12 cellular contexts compared by ENCODE assay signal in genomic region chr10:127759276-127759675, GRCh38. TPM values are rescaled to one million over a fixed set of nuclear protein-coding genes. Genes with fewer than 3 reads are reported as not detected.
"Had no signal": no experiment of that assay in that cellular context is flagged by ENCODE, and none has a peak within 500 bp of the region (broad histone marks: within the 10 kb centered on the region; RNA-seq: fewer than 3 reads in every experiment).

No MANE protein-coding gene starts in this region.

- H3K9ac ChIP-seq: GM23248 had no signal

- ATAC-seq: GM23338, HCT116 had no signal

- H3K27ac Mint-ChIP-seq: GM23338, H9, HFFc6 had no signal

- FAIRE-seq: H1, H54 had no signal

- H3K4me3 Mint-ChIP-seq: GM23338, H9, HFFc6 had no signal

- H3K9me3 ChIP-seq: HAP-1 had no signal

- DNase-seq: GM23248, GOT3, H7, H9, HCEC 1CT, HFFc6 had no signal

- H2AFZ ChIP-seq: GM23248, GM23338 had no signal

- H3K36me3 ChIP-seq: HAP-1 had no signal

- H3K4me1 ChIP-seq: HAP-1 had no signal

- H3K4me2 ChIP-seq: GM23338 had no signal

- H3K4me3 ChIP-seq: GM23248, GM23338, HAP-1 had no signal

- H3K27ac ChIP-seq: GM23248 had no signal

RNA-seq across cellular contexts. Expression of gene FOXI2, which starts 22.3 kb away (rescaled TPM):
- total RNA-seq: GM23248, H4, HFFc6 had no signal
- polyA plus RNA-seq: GM23248 had no signal
